1 cellular context compared by ENCODE assay signal in genomic region chr6:36873612-36874011, GRCh38.
TF ChIP-seq lines count a peak whose summit lies in the region.

No MANE protein-coding gene starts in this region.

TF ChIP-seq in SK-N-SH, 30 proteins besides CTCF, POLR2A, EP300 and RAD21 (continued from another document):
- TF ChIP-seq USF2 (IDR thresholded peaks at IDR 0.05; ENCODE audit: borderline replicate concordance, low read depth, low read length) (no peak), CHD2 (IDR thresholded peaks at IDR 0.05; ENCODE audit: low read length, partially characterized antibody) (no peak), FOSL2 (IDR thresholded peaks at IDR 0.05; ENCODE audit: borderline replicate concordance, low read depth) (no peak), FOXJ3 (CRISPR knock-in tag; IDR thresholded peaks at IDR 0.05) (no peak), ELF1 (IDR thresholded peaks at IDR 0.05) (no peak), FOXM1 (IDR thresholded peaks at IDR 0.05; ENCODE audit: low read depth) (no peak), REST (IDR thresholded peaks at IDR 0.05; ENCODE audit: low read depth, low read length) (no peak)
